In the genomic region with DNA sequence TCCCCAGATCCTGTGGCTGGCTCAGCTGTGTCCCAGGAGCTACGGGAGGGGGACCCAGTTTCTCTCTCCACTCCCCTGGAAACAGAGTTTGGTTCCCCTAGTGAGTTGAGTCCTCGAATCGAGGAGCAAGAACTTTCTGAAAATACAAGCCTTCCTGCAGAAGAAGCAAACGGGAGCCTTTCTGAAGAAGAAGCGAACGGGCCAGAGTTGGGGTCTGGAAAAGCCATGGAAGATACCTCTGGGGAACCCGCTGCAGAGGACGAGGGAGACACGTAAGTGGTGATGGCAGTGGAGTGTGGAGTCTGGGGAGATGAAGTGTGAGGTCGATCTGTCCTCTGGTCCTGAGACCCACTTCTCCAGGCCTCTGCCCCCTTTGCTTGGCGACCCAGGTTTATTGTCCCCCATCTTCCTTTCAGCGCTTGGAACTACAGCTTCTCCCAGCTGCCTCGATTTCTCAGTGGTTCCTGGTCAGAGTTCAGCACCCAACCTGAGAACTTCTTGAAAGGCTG, we compare ENCODE assay signal across 8 cellular contexts. TPM values are rescaled to one million over a fixed set of nuclear protein-coding genes. Genes with fewer than 3 reads are reported as not detected.
A peak's percentile ranks its signal among the peaks of the same experiment; 100 is the strongest.
DNase-seq lines count a peak whose midpoint lies in the region; ATAC-seq and TF ChIP-seq lines count a peak whose summit lies in the region.

No MANE protein-coding gene starts in this region.

- peak overlapping the region; percentile 99 for H3K4me3 ChIP-seq in GM12864 (ENCODE audit: low read depth, low read length)
- H3K4me3 ChIP-seq in SK-N-MC: peak overlapping the region; percentile 96
- peak overlapping the region; percentile 62 for H3K4me3 ChIP-seq in fibroblast of pulmonary artery (replicated peaks; ENCODE audit: low read depth, low read length)
- peak overlapping the region; percentile 97 for H3K4me3 ChIP-seq in retinal pigment epithelial cell (ENCODE audit: low read length)

- DNase-seq in GM12864 (ENCODE audit: low read depth) (no peak), SK-N-MC (ENCODE audit: low read depth, low spot score) (no peak), fibroblast of pulmonary artery (ENCODE audit: low read depth) (no peak), retinal pigment epithelial cell (ENCODE audit: low read depth) (no peak), sciatic nerve (ENCODE audit: low spot score) (no peak), DMS79 (lab: John Stamatoyannopoulos, UW) (no peak)

- peaks cover 14% of the 10 kb centered on the region for H3K36me3 ChIP-seq in SK-N-MC (ENCODE audit: insufficient read depth, low read length)

- no peak for ATAC-seq in sciatic nerve
- ATAC-seq in HG03196 (IDR thresholded peaks at IDR 0.05; ENCODE audit: unreplicated experiment): no peak
- ATAC-seq in HG03469 (IDR thresholded peaks at IDR 0.05; ENCODE audit: unreplicated experiment): no peak

- H3K27ac ChIP-seq in SK-N-MC: peak overlapping the region; percentile 70; the same call in 1 of the 2 replicates

- no peaks in the 10 kb centered on the region for H3K9me3 ChIP-seq in SK-N-MC (ENCODE audit: low read depth, low read length)

- TF ChIP-seq CTCF in GM12864 (IDR thresholded peaks at IDR 0.05; ENCODE audit: low read depth, low read length, missing control alignments): no peak
- no peak for TF ChIP-seq CTCF in fibroblast of pulmonary artery (IDR thresholded peaks at IDR 0.05; ENCODE audit: low read length, missing control alignments)
- TF ChIP-seq CTCF in retinal pigment epithelial cell (conservative IDR thresholded peaks at IDR 0.05; ENCODE audit: low read depth, low read length): no peak

- H3K9ac ChIP-seq in SK-N-MC (ENCODE audit: insufficient read length): peak overlapping the region; percentile 98

- intact Hi-C loops in sciatic nerve (cut with DNase I): loop anchor here (10.0 kb wide), 1 partner anchor 54 kb away; the partner anchor contains the start of gene SHBG

RNA-seq across cellular contexts. Expression of gene WRAP53, which starts 0.6 kb away (rescaled TPM):
- 5.7 TPM for total RNA-seq in sciatic nerve

RNA-seq across cellular contexts. Expression of gene TP53, which starts 1.6 kb away (rescaled TPM):
- total RNA-seq in sciatic nerve: 41.5 TPM

RNA-seq across cellular contexts. Expression of gene EFNB3, which starts 16.1 kb away (rescaled TPM):
- 0.53 TPM for total RNA-seq in sciatic nerve

RNA-seq across cellular contexts. Expression of gene DNAH2, which starts 28.7 kb away (rescaled TPM):
- total RNA-seq in sciatic nerve: 0.31 TPM

RNA-seq across cellular contexts. Expression of gene ATP1B2, which starts 38.1 kb away (rescaled TPM):
- 14.3 TPM for total RNA-seq in sciatic nerve
